In genomic region chr9:81559197-81559596, GRCh38 we compare ENCODE assay signal across 17 cellular contexts.
DNase-seq lines count a peak whose midpoint lies in the region; ATAC-seq and TF ChIP-seq lines count a peak whose summit lies in the region.
"Had no signal": no experiment of that assay in that cellular context is flagged by ENCODE, and none has a peak within 500 bp of the region (broad histone marks: within the 10 kb centered on the region; RNA-seq: fewer than 3 reads in every experiment).

No MANE protein-coding gene starts in this region.

- TF ChIP-seq EP300 in ovary (IDR thresholded peaks at IDR 0.05), result no peak

- no peak for DNase-seq in RWPE1 (ENCODE audit: low spot score)
- DNase-seq in fibroblast of lung (ENCODE audit: low read depth in 2 of 2), result no peak
- peak; percentile 31 to 57 for DNase-seq in trophoblast cell
- no peak for DNase-seq in ovary
- DNase-seq in NCI-H446 (lab: John Stamatoyannopoulos, UW), result no peak
- DNase-seq: activated CD4-positive, alpha-beta T cell treated with anti-CD3 and anti-CD28 coated beads, Interleukin-2, amount 10 ng/mL, durations not matched to agents 24 days and 14 days; activated gamma-delta T cell treated with Interleukin-2 at 50 U/mL for 16 hours; CD4-positive, CD25-positive, alpha-beta regulatory T cell; left cardiac atrium; NCI-H1436 treated with DMSO at 0.1 percent for 48 hours; Peyer's patch; stimulated activated CD4-positive, alpha-beta T cell treated with anti-CD3 and anti-CD28 coated beads, Interleukin-12 subunit alpha, Interleukin-12 subunit beta, amount 100 ng/mL, for 4 hours had no signal

- TF ChIP-seq POLR2A in ovary (IDR thresholded peaks at IDR 0.05), result no peak

- intact Hi-C loops in ovary (cut with DNase I), result loop anchor here in 1 of 4 donors (10.0 kb wide), 1 partner anchor 56 kb away; no protein-coding TSS in a partner anchor

- H3K4ac ChIP-seq in trophoblast cell (ENCODE audit: low read depth, low read length), result peak overlapping the region; percentile 30

- H4K8ac ChIP-seq in trophoblast cell (ENCODE audit: low read depth, low read length), result peak overlapping the region; percentile 12

- H3K9me3 ChIP-seq in fibroblast of lung (ENCODE audit: control insufficient read depth, insufficient read depth, low read depth, low read length) (no peaks in the 10 kb centered on the region), trophoblast cell (ENCODE audit: insufficient read depth, low read depth, low read length) (no peaks in the 10 kb centered on the region), ovary (no peaks in the 10 kb centered on the region)
- H3K9me3 ChIP-seq: Peyer's patch, upper lobe of left lung had no signal

- POLR2A ChIA-PET in RWPE1 (lab: Yijun Ruan, JAX; ENCODE audit: low non-redundant PET), result no interaction called here

- peak overlapping the region; percentile 38 for H3K18ac ChIP-seq in trophoblast cell (ENCODE audit: low read length)

- peak overlapping the region; percentile 81 for H3K14ac ChIP-seq in trophoblast cell (ENCODE audit: low read length)

- H3K27ac ChIP-seq in ACC112 (ENCODE audit: low read depth, low read length), result peak overlapping the region; percentile 67
- H3K27ac ChIP-seq in RWPE1, result peak overlapping the region; percentile 31; the same call in 1 of the 2 replicates
- peak overlapping the region; percentile 55 for H3K27ac ChIP-seq in fibroblast of lung (ENCODE audit: insufficient read depth, low read length)
- H3K27ac ChIP-seq in trophoblast cell (ENCODE audit: low read depth, low read length), result peak overlapping the region; percentile 94
- no peak overlapping the region for H3K27ac ChIP-seq in ovary
- H3K27ac ChIP-seq: parathyroid adenoma, upper lobe of left lung had no signal

- H3K36me3 ChIP-seq in ACC112 (ENCODE audit: insufficient read depth, low read length) (no peaks in the 10 kb centered on the region), fibroblast of lung (ENCODE audit: control insufficient read depth, insufficient read depth, low read length) (no peaks in the 10 kb centered on the region), trophoblast cell (ENCODE audit: control insufficient read depth in 1 of 2, insufficient read depth in 2 of 2, low read length in 2 of 2) (no peaks in the 10 kb centered on the region), ovary (no peaks in the 10 kb centered on the region)
- H3K36me3 ChIP-seq: Peyer's patch, upper lobe of left lung had no signal

- peak overlapping the region; percentile 89 for H2BK5ac ChIP-seq in trophoblast cell (ENCODE audit: low read depth, low read length, poor library complexity)

- no peak overlapping the region for H2AFZ ChIP-seq in ACC112 (ENCODE audit: low read length, unreplicated experiment)
- no peak overlapping the region for H2AFZ ChIP-seq in fibroblast of lung (ENCODE audit: low read length)
- no peak overlapping the region for H2AFZ ChIP-seq in trophoblast cell (ENCODE audit: insufficient read depth, low read length, poor library complexity)
- H2AFZ ChIP-seq: parathyroid adenoma had no signal

- peak overlapping the region; percentile 86 for H2BK12ac ChIP-seq in trophoblast cell (ENCODE audit: low read length)

- H3K4me2 ChIP-seq in fibroblast of lung (ENCODE audit: extremely low read depth, insufficient read depth, low read length), result peak overlapping the region; percentile 6
- peak overlapping the region; percentile 24 for H3K4me2 ChIP-seq in trophoblast cell (ENCODE audit: low read length)

- H3K9ac ChIP-seq in fibroblast of lung (ENCODE audit: insufficient read depth, low read length) (no peak overlapping the region), trophoblast cell (ENCODE audit: low read length) (no peak overlapping the region)
- H3K9ac ChIP-seq: parathyroid adenoma had no signal

- H3K4me1 ChIP-seq in ACC112 (ENCODE audit: control insufficient read depth, insufficient read depth, low read length, unreplicated experiment), result peaks cover 53% of the 10 kb centered on the region
- peaks cover 29% of the 10 kb centered on the region for H3K4me1 ChIP-seq in fibroblast of lung (ENCODE audit: control insufficient read depth, extremely low read depth, insufficient read depth, low read length)
- peaks cover 29 to 34% of the 10 kb centered on the region in 2 experiments for H3K4me1 ChIP-seq in trophoblast cell (ENCODE audit: control insufficient read depth in 1 of 2, insufficient read depth in 2 of 2, low read length in 2 of 2)
- H3K4me1 ChIP-seq in ovary (ENCODE audit: insufficient read depth), result peaks cover 4% of the 10 kb centered on the region
- H3K4me1 ChIP-seq: parathyroid adenoma, Peyer's patch had no signal

- H3K27me3 ChIP-seq in ACC112 (ENCODE audit: insufficient read depth, low read length) (no peaks in the 10 kb centered on the region), fibroblast of lung (ENCODE audit: control insufficient read depth, insufficient read depth, low read length) (no peaks in the 10 kb centered on the region), trophoblast cell (ENCODE audit: insufficient read depth, low read length) (no peaks in the 10 kb centered on the region), ovary (no peaks in the 10 kb centered on the region)
- H3K27me3 ChIP-seq: Peyer's patch, upper lobe of left lung had no signal

- no peaks in the 10 kb centered on the region for H4K20me1 ChIP-seq in fibroblast of lung (ENCODE audit: control insufficient read depth, extremely low read depth, insufficient read depth, low read length)

- no peak for ATAC-seq in HG03432 (IDR thresholded peaks at IDR 0.05; ENCODE audit: unreplicated experiment)
- ATAC-seq in GM19324 (IDR thresholded peaks at IDR 0.05; ENCODE audit: low FRiP score, unreplicated experiment), result no peak

- H3K23ac ChIP-seq in trophoblast cell (ENCODE audit: low read length), result no peak overlapping the region

- H2AK5ac ChIP-seq in trophoblast cell (ENCODE audit: low read length), result no peak overlapping the region

- H3K4me3 ChIP-seq in ACC112 (ENCODE audit: low read depth, low read length), result no peak overlapping the region; the same call in 1 of the 2 replicates
- no peak overlapping the region for H3K4me3 ChIP-seq in fibroblast of lung (replicated peaks in 1 of 4; ENCODE audit: control extremely low read depth in 1 of 4, insufficient read depth in 1 of 4, low read depth in 3 of 4, low read length in 4 of 4)
- no peak overlapping the region for H3K4me3 ChIP-seq in trophoblast cell (ENCODE audit: low read depth, low read length)
- H3K4me3 ChIP-seq in ovary, result no peak overlapping the region
- H3K4me3 ChIP-seq: Peyer's patch, upper lobe of left lung had no signal

- H2BK120ac ChIP-seq in trophoblast cell (ENCODE audit: insufficient read depth, low read length, poor library complexity), result peak overlapping the region; percentile 89

- TF ChIP-seq CTCF in RWPE1 (conservative IDR thresholded peaks at IDR 0.05; ENCODE audit: low read depth), result no peak
- no peak for TF ChIP-seq CTCF in fibroblast of lung (conservative IDR thresholded peaks at IDR 0.05 in 1 of 2, IDR thresholded peaks at IDR 0.05 in 1 of 2; ENCODE audit: low read depth in 1 of 2, low read length in 2 of 2)
- no peak for TF ChIP-seq CTCF in ovary (IDR thresholded peaks at IDR 0.05)

- H3K79me2 ChIP-seq in ACC112 (ENCODE audit: control insufficient read depth, insufficient read depth, low read length, unreplicated experiment), result no peaks in the 10 kb centered on the region
- no peaks in the 10 kb centered on the region for H3K79me2 ChIP-seq in fibroblast of lung (ENCODE audit: control insufficient read depth, insufficient read depth, low read length)
- H3K79me2 ChIP-seq in trophoblast cell (ENCODE audit: control insufficient read depth, insufficient read depth, low read length, poor library complexity), result peaks cover 2% of the 10 kb centered on the region
- H3K79me2 ChIP-seq: parathyroid adenoma had no signal

- H3K79me1 ChIP-seq in trophoblast cell (ENCODE audit: low read length), result peaks cover 30% of the 10 kb centered on the region

- no peak overlapping the region for H4K12ac ChIP-seq in trophoblast cell (ENCODE audit: low read depth, low read length)

- WGBS in trophoblast cell (ENCODE audit: extremely low coverage, insufficient coverage, insufficient read length), result no CpG with 5 or more reads among the region's 4 CpGs
- 96% methylated on average over 4 of the region's 4 CpGs for WGBS in ovary, 3 donors

- CTCF ChIA-PET in RWPE1 (lab: Yijun Ruan, JAX), result no interaction called here

- peak overlapping the region; percentile 95 for H4K91ac ChIP-seq in trophoblast cell (ENCODE audit: low read depth, low read length)

Comparison
In these comparisons a context has a peak if more than half of its experiments do, and no peak if none do; other contexts are left out.
1. H3K27ac ChIP-seq: peak in ACC112 (single experiment), RWPE1 (single experiment), fibroblast of lung (single experiment) and trophoblast cell (single experiment); none in ovary (0 of 2).
2. DNase-seq: peak in trophoblast cell (2 of 2); none in RWPE1 (single experiment), fibroblast of lung (0 of 2), ovary (0 of 5) and NCI-H446 (0 of 2).